In the genomic region with DNA sequence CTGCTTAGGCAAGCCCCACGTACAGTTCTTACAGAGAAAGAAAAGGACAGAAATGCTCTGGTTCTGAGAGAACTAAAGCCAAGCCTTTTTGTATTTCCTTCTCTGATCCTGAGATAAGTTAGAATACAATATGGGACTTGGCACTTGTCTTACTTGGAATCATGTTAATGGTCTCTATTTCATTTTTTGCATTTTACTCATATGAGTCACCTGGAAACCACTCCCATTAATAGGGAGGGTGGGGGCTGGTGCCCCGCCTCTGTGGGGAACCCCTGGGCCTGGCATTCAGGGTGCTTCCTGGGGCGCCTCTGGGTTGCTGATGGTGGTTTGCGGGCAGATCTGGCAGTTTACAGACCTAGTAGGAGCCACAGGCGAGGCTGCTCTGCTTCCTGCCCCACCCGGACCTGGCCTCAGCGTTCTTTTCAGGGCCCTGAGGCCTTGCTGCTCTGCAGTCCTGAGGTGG, we compare ENCODE assay signal across 7 cellular contexts. TPM values are rescaled to one million over a fixed set of nuclear protein-coding genes. Genes with fewer than 3 reads are reported as not detected.
DNase-seq lines count a peak whose midpoint lies in the region; ATAC-seq and TF ChIP-seq lines count a peak whose summit lies in the region.

No MANE protein-coding gene starts in this region.

- no peak for TF ChIP-seq CTCF in right atrium auricular region (IDR thresholded peaks at IDR 0.05)

- peaks cover 12% of the 10 kb centered on the region for H3K36me3 ChIP-seq in right atrium auricular region

- H3K27ac ChIP-seq in right atrium auricular region: peak overlapping the region; percentile 20 to 43

- no peaks in the 10 kb centered on the region for H3K27me3 ChIP-seq in right atrium auricular region

- H3K4me1 ChIP-seq in right atrium auricular region: peaks cover 0 to 29% of the 10 kb centered on the region in 2 donors

- H3K4me3 ChIP-seq in right atrium auricular region: no peak overlapping the region

- DNase-seq in NCI-H526 treated with DMSO at 0.1 percent for 48 hours (lab: John Stamatoyannopoulos, UW) (peak; percentile 74), activated T-cell treated with anti-CD3 and anti-CD28 coated beads for 24 hours (ENCODE audit: low read depth) (peak; percentile 80), right atrium auricular region (ENCODE audit: low spot score) (no peak), RKO (ENCODE audit: low spot score) (no peak), DMS53 treated with DMSO at 0.1 percent for 48 hours (lab: John Stamatoyannopoulos, UW; ENCODE audit: unreplicated experiment) (no peak)
- DNase-seq in stimulated activated CD8-positive, alpha-beta memory T cell treated with anti-CD3 and anti-CD28 coated beads, Interleukin-12 subunit alpha, Interleukin-12 subunit beta, amount 100 ng/mL, for 24 hours (ENCODE audit: extremely low read depth): peak; percentile 73

- no peaks in the 10 kb centered on the region for H3K9me3 ChIP-seq in right atrium auricular region

- ATAC-seq in GM21723 (IDR thresholded peaks at IDR 0.05; ENCODE audit: unreplicated experiment): peak; percentile 91

RNA-seq across cellular contexts. Expression of gene TSPAN2, which starts 26.7 kb away (rescaled TPM):
- total RNA-seq in right atrium auricular region: 10 to 100 TPM; 11.1 to 17.4 TPM

RNA-seq across cellular contexts. Expression of gene TSHB, which starts 32.9 kb away (rescaled TPM):
- total RNA-seq in right atrium auricular region: not detected

Comparison
In these comparisons a context has a peak if more than half of its experiments do, and no peak if none do; other contexts are left out.
1. DNase-seq: peak in NCI-H526 treated with DMSO at 0.1 percent for 48 hours (single experiment), activated T-cell treated with anti-CD3 and anti-CD28 coated beads for 24 hours (single experiment) and stimulated activated CD8-positive, alpha-beta memory T cell treated with anti-CD3 and anti-CD28 coated beads, Interleukin-12 subunit alpha, Interleukin-12 subunit beta, amount 100 ng/mL, for 24 hours (single experiment); none in right atrium auricular region (single experiment), RKO (single experiment) and DMS53 treated with DMSO at 0.1 percent for 48 hours (single experiment).